In genomic region chr11:64337538-64338249, GRCh38 we compare ENCODE assay signal across 13 cellular contexts. TPM values are rescaled to one million over a fixed set of nuclear protein-coding genes. Genes with fewer than 3 reads are reported as not detected.
A peak's percentile ranks its signal among the peaks of the same experiment; 100 is the strongest.
DNase-seq lines count a peak whose midpoint lies in the region; ATAC-seq and FAIRE-seq lines count a peak whose summit lies in the region.
"Had no signal": no experiment of that assay in that cellular context is flagged by ENCODE, and none has a peak within 500 bp of the region (broad histone marks: within the 10 kb centered on the region; RNA-seq: fewer than 3 reads in every experiment).

No MANE protein-coding gene starts in this region.

- no peak for ATAC-seq in activated T-cell treated with anti-CD3 and anti-CD28 coated beads, Interleukin-2, amount 50 U/mL, for 4 hours
- no peak for ATAC-seq in activated T-helper 17 cell treated with anti-CD3 and anti-CD28 coated beads, Interleukin-2, amount 50 U/mL, for 72 hours (replicated peaks)
- no peak for ATAC-seq in naive thymus-derived CD8-positive, alpha-beta T cell
- no peak for ATAC-seq in HG03280 (IDR thresholded peaks at IDR 0.05; ENCODE audit: unreplicated experiment)
- ATAC-seq: mucosa of descending colon, Panc1 had no signal

- H3K27me3 Mint-ChIP-seq in activated T-cell treated with anti-CD3 and anti-CD28 coated beads, Interleukin-2, amount 50 U/mL, for 24 hours, result no peaks in the 10 kb centered on the region
- H3K27me3 Mint-ChIP-seq in activated T-cell treated with anti-CD3 and anti-CD28 coated beads, Interleukin-2, amount 50 U/mL, for 4 hours (ENCODE audit: low read depth), result no peaks in the 10 kb centered on the region
- no peaks in the 10 kb centered on the region for H3K27me3 Mint-ChIP-seq in activated T-helper 17 cell treated with anti-CD3 and anti-CD28 coated beads, Interleukin-2, amount 50 U/mL, for 72 hours
- no peaks in the 10 kb centered on the region for H3K27me3 Mint-ChIP-seq in naive thymus-derived CD8-positive, alpha-beta T cell

- no peak for FAIRE-seq in HTR-8/SVneo (lab: Jason Lieb, UNC)
- FAIRE-seq: D721Med had no signal

- H3K4me3 Mint-ChIP-seq in activated T-cell treated with anti-CD3 and anti-CD28 coated beads, Interleukin-2, amount 50 U/mL, for 24 hours, result no peak overlapping the region
- no peak overlapping the region for H3K4me3 Mint-ChIP-seq in activated T-cell treated with anti-CD3 and anti-CD28 coated beads, Interleukin-2, amount 50 U/mL, for 4 hours
- peak overlapping the region; percentile 96 for H3K4me3 Mint-ChIP-seq in activated T-helper 17 cell treated with anti-CD3 and anti-CD28 coated beads, Interleukin-2, amount 50 U/mL, for 72 hours
- peak overlapping the region in 1 of 10 donors; percentile 53 for H3K4me3 Mint-ChIP-seq in naive thymus-derived CD8-positive, alpha-beta T cell
- H3K4me3 Mint-ChIP-seq: endodermal cell had no signal

- no peak for DNase-seq in activated T-cell treated with anti-CD3 and anti-CD28 coated beads, Interleukin-2, amount 50 U/mL, for 24 hours
- no peak for DNase-seq in activated T-cell treated with anti-CD3 and anti-CD28 coated beads, Interleukin-2, amount 50 U/mL, for 4 hours
- no peak for DNase-seq in naive thymus-derived CD8-positive, alpha-beta T cell
- no peak for DNase-seq in HTR-8/SVneo (ENCODE audit: insufficient read length, low spot score)
- DNase-seq: endodermal cell, GOT3, head of caudate nucleus, NCI-H510A treated with DMSO at 0.1 percent for 48 hours had no signal

- H3K4me1 Mint-ChIP-seq in activated T-cell treated with anti-CD3 and anti-CD28 coated beads, Interleukin-2, amount 50 U/mL, for 24 hours (ENCODE audit: low read depth), result peaks cover 60% of the 10 kb centered on the region
- H3K4me1 Mint-ChIP-seq in activated T-cell treated with anti-CD3 and anti-CD28 coated beads, Interleukin-2, amount 50 U/mL, for 4 hours (ENCODE audit: low read depth), result peaks cover 33% of the 10 kb centered on the region
- H3K4me1 Mint-ChIP-seq in activated T-helper 17 cell treated with anti-CD3 and anti-CD28 coated beads, Interleukin-2, amount 50 U/mL, for 72 hours, result peaks cover 13% of the 10 kb centered on the region
- peaks cover 15 to 52% (median 41%) of the 10 kb centered on the region in 4 donors for H3K4me1 Mint-ChIP-seq in naive thymus-derived CD8-positive, alpha-beta T cell

- peaks cover 51% of the 10 kb centered on the region for H3K36me3 Mint-ChIP-seq in activated T-cell treated with anti-CD3 and anti-CD28 coated beads, Interleukin-2, amount 50 U/mL, for 24 hours (ENCODE audit: low read depth)
- peaks cover 9% of the 10 kb centered on the region for H3K36me3 Mint-ChIP-seq in activated T-cell treated with anti-CD3 and anti-CD28 coated beads, Interleukin-2, amount 50 U/mL, for 4 hours (ENCODE audit: insufficient read depth)
- H3K36me3 Mint-ChIP-seq in activated T-helper 17 cell treated with anti-CD3 and anti-CD28 coated beads, Interleukin-2, amount 50 U/mL, for 72 hours (ENCODE audit: low read depth), result peaks cover 52% of the 10 kb centered on the region
- H3K36me3 Mint-ChIP-seq in naive thymus-derived CD8-positive, alpha-beta T cell, result peaks cover 0 to 20% (median 0%) of the 10 kb centered on the region in 3 donors

- peak overlapping the region; percentile 30 for H3K27ac Mint-ChIP-seq in activated T-cell treated with anti-CD3 and anti-CD28 coated beads, Interleukin-2, amount 50 U/mL, for 24 hours
- peak overlapping the region; percentile 30 for H3K27ac Mint-ChIP-seq in activated T-helper 17 cell treated with anti-CD3 and anti-CD28 coated beads, Interleukin-2, amount 50 U/mL, for 72 hours
- peak overlapping the region in 7 of 10 donors; percentile 25 to 92 (median 47) for H3K27ac Mint-ChIP-seq in naive thymus-derived CD8-positive, alpha-beta T cell
- H3K27ac Mint-ChIP-seq: endodermal cell had no signal

- no peaks in the 10 kb centered on the region for H3K9me3 Mint-ChIP-seq in activated T-cell treated with anti-CD3 and anti-CD28 coated beads, Interleukin-2, amount 50 U/mL, for 24 hours
- H3K9me3 Mint-ChIP-seq in activated T-cell treated with anti-CD3 and anti-CD28 coated beads, Interleukin-2, amount 50 U/mL, for 4 hours, result no peaks in the 10 kb centered on the region
- H3K9me3 Mint-ChIP-seq in activated T-helper 17 cell treated with anti-CD3 and anti-CD28 coated beads, Interleukin-2, amount 50 U/mL, for 72 hours, result no peaks in the 10 kb centered on the region
- H3K9me3 Mint-ChIP-seq in naive thymus-derived CD8-positive, alpha-beta T cell, result no peaks in the 10 kb centered on the region
- H3K9me3 Mint-ChIP-seq: endodermal cell had no signal

- POLR2A ChIA-PET in naive thymus-derived CD8-positive, alpha-beta T cell (lab: Charles Lee), result interaction anchor here (0.6 to 0.7 kb wide), 2 partner anchors 20 to 132 kb away, joined by 3 to 5 read pairs; partner anchors contain the start of gene PRDX5

RNA-seq across cellular contexts. Expression of gene CCDC88B, which starts 2.3 kb away (rescaled TPM):
- total RNA-seq in activated T-cell treated with anti-CD3 and anti-CD28 coated beads, Interleukin-2, amount 50 U/mL, for 4 hours, result 10 to 100 TPM; 87.4 to 97.9 (median 96.2) TPM
- 100 to 1,000 TPM; 120 to 125 TPM for total RNA-seq in activated T-helper 17 cell treated with anti-CD3 and anti-CD28 coated beads, Interleukin-2, amount 50 U/mL, for 72 hours
- 100 to 1,000 TPM; 112 to 119 TPM for total RNA-seq in naive thymus-derived CD8-positive, alpha-beta T cell
- 10 to 100 TPM; 10.4 to 37.0 (median 19.2) TPM for polyA plus RNA-seq in naive thymus-derived CD8-positive, alpha-beta T cell

RNA-seq across cellular contexts. Expression of gene PRDX5, which starts 19.8 kb away (rescaled TPM):
- 10 to 100 TPM; 78.3 to 96.8 (median 81.0) TPM for total RNA-seq in activated T-cell treated with anti-CD3 and anti-CD28 coated beads, Interleukin-2, amount 50 U/mL, for 4 hours
- 100 to 1,000 TPM; 124 to 164 TPM for total RNA-seq in activated T-helper 17 cell treated with anti-CD3 and anti-CD28 coated beads, Interleukin-2, amount 50 U/mL, for 72 hours
- 10 to 100 TPM; 47.5 to 51.5 TPM for total RNA-seq in naive thymus-derived CD8-positive, alpha-beta T cell
- polyA plus RNA-seq in naive thymus-derived CD8-positive, alpha-beta T cell, result 100 to 1,000 TPM; 186 to 239 (median 206) TPM

RNA-seq across cellular contexts. Expression of gene TRMT112, which starts 20.3 kb away (rescaled TPM):
- 100 to 1,000 TPM; 432 to 461 (median 438) TPM for total RNA-seq in activated T-cell treated with anti-CD3 and anti-CD28 coated beads, Interleukin-2, amount 50 U/mL, for 4 hours
- total RNA-seq in activated T-helper 17 cell treated with anti-CD3 and anti-CD28 coated beads, Interleukin-2, amount 50 U/mL, for 72 hours, result 100 to 1,000 TPM; 157 to 218 TPM
- 100 to 1,000 TPM; 159 to 162 TPM for total RNA-seq in naive thymus-derived CD8-positive, alpha-beta T cell
- polyA plus RNA-seq in naive thymus-derived CD8-positive, alpha-beta T cell, result 100 to 1,000 TPM; 509 to 524 (median 515) TPM

RNA-seq across cellular contexts. Expression of gene RPS6KA4, which starts 21.3 kb away (rescaled TPM):
- 10 to 100 TPM; 43.3 to 49.9 (median 48.1) TPM for total RNA-seq in activated T-cell treated with anti-CD3 and anti-CD28 coated beads, Interleukin-2, amount 50 U/mL, for 4 hours
- 10 to 100 TPM; 14.8 to 33.3 TPM for total RNA-seq in activated T-helper 17 cell treated with anti-CD3 and anti-CD28 coated beads, Interleukin-2, amount 50 U/mL, for 72 hours
- 10 to 100 TPM; 21.0 to 23.3 TPM for total RNA-seq in naive thymus-derived CD8-positive, alpha-beta T cell
- polyA plus RNA-seq in naive thymus-derived CD8-positive, alpha-beta T cell, result 1 to 10 TPM; 4.3 to 5.1 (median 5.1) TPM

RNA-seq across cellular contexts. Expression of gene ESRRA, which starts 32.4 kb away (rescaled TPM):
- 10 to 100 TPM; 81.5 to 93.4 (median 89.3) TPM for total RNA-seq in activated T-cell treated with anti-CD3 and anti-CD28 coated beads, Interleukin-2, amount 50 U/mL, for 4 hours
- 10 to 100 TPM; 31.2 to 55.7 TPM for total RNA-seq in activated T-helper 17 cell treated with anti-CD3 and anti-CD28 coated beads, Interleukin-2, amount 50 U/mL, for 72 hours
- total RNA-seq in naive thymus-derived CD8-positive, alpha-beta T cell, result 10 to 100 TPM; 19.9 to 24.9 TPM
- 1 to 10 TPM; 3.5 to 9.1 (median 4.8) TPM for polyA plus RNA-seq in naive thymus-derived CD8-positive, alpha-beta T cell
